In genomic region chr17:31269597-31269996, GRCh38 we compare ENCODE assay signal across 9 cellular contexts. TPM values are rescaled to one million over a fixed set of nuclear protein-coding genes. Genes with fewer than 3 reads are reported as not detected.
DNase-seq lines count a peak whose midpoint lies in the region; ATAC-seq and TF ChIP-seq lines count a peak whose summit lies in the region.
"Had no signal": no experiment of that assay in that cellular context is flagged by ENCODE, and none has a peak within 500 bp of the region (broad histone marks: within the 10 kb centered on the region; RNA-seq: fewer than 3 reads in every experiment).

No MANE protein-coding gene starts in this region.

- peak overlapping the region; percentile 20 for H3K27ac Mint-ChIP-seq in activated naive CD8-positive, alpha-beta T cell treated with anti-CD3 and anti-CD28 coated beads, Interleukin-2, amount 10 ng/mL, durations not matched to agents 7 days and 5 days
- H3K27ac Mint-ChIP-seq in activated naive CD8-positive, alpha-beta T cell treated with anti-CD3 and anti-CD28 coated beads, Interleukin-2, amount 50 U/mL, for 24 hours: no peak overlapping the region

- H3K9me3 Mint-ChIP-seq in activated naive CD8-positive, alpha-beta T cell treated with anti-CD3 and anti-CD28 coated beads, Interleukin-2, amount 10 ng/mL, durations not matched to agents 7 days and 5 days: no peaks in the 10 kb centered on the region
- H3K9me3 Mint-ChIP-seq in activated naive CD8-positive, alpha-beta T cell treated with anti-CD3 and anti-CD28 coated beads, Interleukin-2, amount 50 U/mL, for 24 hours: no peaks in the 10 kb centered on the region

- H3K4me3 ChIP-seq in cardiac fibroblast (replicated peaks in 1 of 2; ENCODE audit: low read depth in 2 of 2, low read length in 2 of 2) (no peak overlapping the region), testis (no peak overlapping the region)

- peaks cover 22% of the 10 kb centered on the region for H3K36me3 Mint-ChIP-seq in activated naive CD8-positive, alpha-beta T cell treated with anti-CD3 and anti-CD28 coated beads, Interleukin-2, amount 10 ng/mL, durations not matched to agents 7 days and 5 days
- peaks cover 30% of the 10 kb centered on the region for H3K36me3 Mint-ChIP-seq in activated naive CD8-positive, alpha-beta T cell treated with anti-CD3 and anti-CD28 coated beads, Interleukin-2, amount 50 U/mL, for 24 hours (ENCODE audit: low read depth)

- no peaks in the 10 kb centered on the region for H3K36me3 ChIP-seq in testis (ENCODE audit: low read depth, missing control alignments)

- no peak overlapping the region for H3K4me3 Mint-ChIP-seq in activated naive CD8-positive, alpha-beta T cell treated with anti-CD3 and anti-CD28 coated beads, Interleukin-2, amount 10 ng/mL, durations not matched to agents 7 days and 5 days
- H3K4me3 Mint-ChIP-seq in activated naive CD8-positive, alpha-beta T cell treated with anti-CD3 and anti-CD28 coated beads, Interleukin-2, amount 50 U/mL, for 24 hours: no peak overlapping the region

- ATAC-seq in activated naive CD8-positive, alpha-beta T cell treated with anti-CD3 and anti-CD28 coated beads, Interleukin-2, amount 10 ng/mL, durations not matched to agents 7 days and 5 days (ENCODE audit: low read depth): no peak
- ATAC-seq in activated naive CD8-positive, alpha-beta T cell treated with anti-CD3 and anti-CD28 coated beads, Interleukin-2, amount 50 U/mL, for 24 hours: no peak
- no peak for ATAC-seq in HG03520 (IDR thresholded peaks at IDR 0.05; ENCODE audit: unreplicated experiment)
- no peak for ATAC-seq in left colon

- TF ChIP-seq POLR2A in testis (IDR thresholded peaks at IDR 0.05): no peak

- no peak for DNase-seq in activated naive CD8-positive, alpha-beta T cell treated with anti-CD3 and anti-CD28 coated beads, Interleukin-2, amount 10 ng/mL, durations not matched to agents 7 days and 5 days
- DNase-seq in activated naive CD8-positive, alpha-beta T cell treated with anti-CD3 and anti-CD28 coated beads, Interleukin-2, amount 50 U/mL, for 24 hours: no peak
- DNase-seq in cardiac fibroblast (ENCODE audit: low read depth in 2 of 2) (peak; percentile 81 to 97), islet precursor cell (peak; percentile 98), testis (no peak), left colon (no peak)
- DNase-seq in stimulated activated naive CD4-positive, alpha-beta T cell (lab: John Stamatoyannopoulos, UW): no peak
- DNase-seq: NCI-H1105 treated with DMSO at 0.1 percent for 48 hours had no signal

- peaks cover 1% of the 10 kb centered on the region for H3K4me1 Mint-ChIP-seq in activated naive CD8-positive, alpha-beta T cell treated with anti-CD3 and anti-CD28 coated beads, Interleukin-2, amount 10 ng/mL, durations not matched to agents 7 days and 5 days
- peaks cover 3% of the 10 kb centered on the region for H3K4me1 Mint-ChIP-seq in activated naive CD8-positive, alpha-beta T cell treated with anti-CD3 and anti-CD28 coated beads, Interleukin-2, amount 50 U/mL, for 24 hours

- no peaks in the 10 kb centered on the region for H3K9me3 ChIP-seq in testis

- WGBS in testis, 2 donors: 24 to 37% methylated on average over 1 of the region's 1 CpG

- no peaks in the 10 kb centered on the region for H3K27me3 ChIP-seq in testis

- H3K27me3 Mint-ChIP-seq in activated naive CD8-positive, alpha-beta T cell treated with anti-CD3 and anti-CD28 coated beads, Interleukin-2, amount 10 ng/mL, durations not matched to agents 7 days and 5 days: no peaks in the 10 kb centered on the region
- H3K27me3 Mint-ChIP-seq in activated naive CD8-positive, alpha-beta T cell treated with anti-CD3 and anti-CD28 coated beads, Interleukin-2, amount 50 U/mL, for 24 hours: no peaks in the 10 kb centered on the region

- no peak overlapping the region for H3K27ac ChIP-seq in testis

- POLR2A ChIA-PET in activated naive CD8-positive, alpha-beta T cell treated with anti-CD3 and anti-CD28 coated beads, Interleukin-2, amount 10 ng/mL, durations not matched to agents 7 days and 5 days (lab: Charles Lee): no interaction called here

- TF ChIP-seq CTCF in cardiac fibroblast (IDR thresholded peaks at IDR 0.05; ENCODE audit: low read depth, low read length) (no peak), testis (IDR thresholded peaks at IDR 0.05) (no peak)

- intact Hi-C loops in testis (cut with DNase I; ENCODE audit: low total_unique reads) (no loop called here), left colon (cut with DNase I, micrococcal nuclease) (no loop called here)

- no peaks in the 10 kb centered on the region for H3K4me1 ChIP-seq in testis

RNA-seq across cellular contexts. Expression of gene OMG, which starts 27.4 kb away (rescaled TPM):
- under 1 TPM; 0.62 to 0.78 TPM for total RNA-seq in activated naive CD8-positive, alpha-beta T cell treated with anti-CD3 and anti-CD28 coated beads, Interleukin-2, amount 10 ng/mL, durations not matched to agents 7 days and 5 days
- total RNA-seq in testis (not detected), left colon (under 1 TPM in 1 of 2 donors, not detected in 1; 0.50 TPM)
- 0.95 TPM for polyA plus RNA-seq in testis (ENCODE audit: insufficient read depth, low read depth, low replicate concordance)

RNA-seq across cellular contexts. Expression of gene EVI2B, which starts 44.3 kb away (rescaled TPM):
- total RNA-seq in activated naive CD8-positive, alpha-beta T cell treated with anti-CD3 and anti-CD28 coated beads, Interleukin-2, amount 10 ng/mL, durations not matched to agents 7 days and 5 days: 100 to 1,000 TPM in 1 of 2 experiments, 10 to 100 TPM in 1; 88.5 to 100 TPM
- total RNA-seq in testis (1 to 10 TPM; 1.4 to 3.4 TPM), left colon (1 to 10 TPM; 3.7 to 8.7 TPM)
- polyA plus RNA-seq in testis (ENCODE audit: insufficient read depth, low read depth, low replicate concordance): 6.0 TPM

RNA-seq across cellular contexts. Expression of gene EVI2A, which starts 51.8 kb away (rescaled TPM):
- total RNA-seq in activated naive CD8-positive, alpha-beta T cell treated with anti-CD3 and anti-CD28 coated beads, Interleukin-2, amount 10 ng/mL, durations not matched to agents 7 days and 5 days: 10 to 100 TPM; 74.9 to 78.3 TPM
- total RNA-seq in testis (1 to 10 TPM in 1 of 2 donors, under 1 TPM in 1; 0.16 to 2.2 TPM), left colon (1 to 10 TPM in 1 of 2 donors, under 1 TPM in 1; 0.98 to 3.4 TPM)
- 2.8 TPM for polyA plus RNA-seq in testis (ENCODE audit: insufficient read depth, low read depth, low replicate concordance)

Comparison
In these comparisons a context has a peak if more than half of its experiments do, and no peak if none do; other contexts are left out.
1. DNase-seq: peak in cardiac fibroblast (2 of 2) and islet precursor cell (single experiment); none in activated naive CD8-positive, alpha-beta T cell treated with anti-CD3 and anti-CD28 coated beads, Interleukin-2, amount 10 ng/mL, durations not matched to agents 7 days and 5 days (single experiment), activated naive CD8-positive, alpha-beta T cell treated with anti-CD3 and anti-CD28 coated beads, Interleukin-2, amount 50 U/mL, for 24 hours (single experiment), testis (single experiment), stimulated activated naive CD4-positive, alpha-beta T cell (0 of 6) and left colon (0 of 2).
2. RNA of gene EVI2B, which starts 44.3 kb away (total RNA-seq): 88.5 to 100 TPM in activated naive CD8-positive, alpha-beta T cell treated with anti-CD3 and anti-CD28 coated beads, Interleukin-2, amount 10 ng/mL, durations not matched to agents 7 days and 5 days; 3.7 to 8.7 TPM in left colon and 1.4 to 3.4 TPM in testis; every median in the first group is over 4 times any median in the second.
3. RNA of gene EVI2A, which starts 51.8 kb away (total RNA-seq): 74.9 to 78.3 TPM in activated naive CD8-positive, alpha-beta T cell treated with anti-CD3 and anti-CD28 coated beads, Interleukin-2, amount 10 ng/mL, durations not matched to agents 7 days and 5 days; 0.98 to 3.4 TPM in left colon and 0.16 to 2.2 TPM in testis; every median in the first group is over 10 times any median in the second.